In genomic region chr2:177254433-177255226, GRCh38 we compare ENCODE assay signal across 8 cellular contexts. TPM values are rescaled to one million over a fixed set of nuclear protein-coding genes. Genes with fewer than 3 reads are reported as not detected.
DNase-seq lines count a peak whose midpoint lies in the region; ATAC-seq and TF ChIP-seq lines count a peak whose summit lies in the region.

No MANE protein-coding gene starts in this region.

- peaks cover 89% of the 10 kb centered on the region for H3K4me1 ChIP-seq in psoas muscle

- peaks cover 49% of the 10 kb centered on the region; the same call in 1 of the 2 replicates for H4K20me1 ChIP-seq in SU-DHL-6 (ENCODE audit: low read depth, low read length)

- H3K9me3 Mint-ChIP-seq in activated T-cell treated with anti-CD3 and anti-CD28 coated beads, Interleukin-2, amount 50 U/mL, for 72 hours, result peaks cover 2 to 5% of the 10 kb centered on the region in 2 donors
- no peaks in the 10 kb centered on the region for H3K9me3 Mint-ChIP-seq in activated T-cell treated with anti-CD3 and anti-CD28 coated beads, Interleukin-2, amount 50 U/mL, for 4 hours

- H3K4me3 Mint-ChIP-seq in activated T-cell treated with anti-CD3 and anti-CD28 coated beads, Interleukin-2, amount 50 U/mL, for 72 hours, result peak overlapping the region in 1 of 2 donors; percentile 34
- no peak overlapping the region for H3K4me3 Mint-ChIP-seq in activated T-cell treated with anti-CD3 and anti-CD28 coated beads, Interleukin-2, amount 50 U/mL, for 4 hours

- H3K4me3 ChIP-seq in SU-DHL-6 (ENCODE audit: insufficient read depth, low read length, poor library complexity, severe bottlenecking) (no peak overlapping the region), fibroblast of villous mesenchyme (ENCODE audit: low read depth, low read length) (no peak overlapping the region), psoas muscle (peak overlapping the region; percentile 19)

- H3K27ac ChIP-seq in SU-DHL-6 (ENCODE audit: low read depth, low read length) (no peak overlapping the region), psoas muscle (peak overlapping the region; percentile 87)

- no peak overlapping the region for H3K4me2 ChIP-seq in SU-DHL-6 (ENCODE audit: low read depth, low read length, poor library complexity, severe bottlenecking)

- no peaks in the 10 kb centered on the region for H3K27me3 Mint-ChIP-seq in activated T-cell treated with anti-CD3 and anti-CD28 coated beads, Interleukin-2, amount 50 U/mL, for 72 hours (ENCODE audit: low read depth)
- no peaks in the 10 kb centered on the region for H3K27me3 Mint-ChIP-seq in activated T-cell treated with anti-CD3 and anti-CD28 coated beads, Interleukin-2, amount 50 U/mL, for 4 hours (ENCODE audit: low read depth)

- ATAC-seq in activated T-cell treated with anti-CD3 and anti-CD28 coated beads, Interleukin-2, amount 50 U/mL, for 72 hours (replicated peaks in 1 of 2), result no peak
- ATAC-seq in activated T-cell treated with anti-CD3 and anti-CD28 coated beads, Interleukin-2, amount 50 U/mL, for 4 hours, result no peak
- ATAC-seq in psoas muscle (peak in 3 of 4 donors; percentile 37 to 50 (median 38)), GM19463 (IDR thresholded peaks at IDR 0.05; ENCODE audit: unreplicated experiment) (no peak), HG03280 (IDR thresholded peaks at IDR 0.05; ENCODE audit: unreplicated experiment) (no peak)

- no peak overlapping the region for H2AFZ ChIP-seq in SU-DHL-6 (ENCODE audit: low read depth, low read length, severe bottlenecking)

- intact Hi-C loops in psoas muscle (cut with DNase I), result no loop called here

- H3K27ac Mint-ChIP-seq in activated T-cell treated with anti-CD3 and anti-CD28 coated beads, Interleukin-2, amount 50 U/mL, for 72 hours, result peak overlapping the region; percentile 80

- H3K9me2 ChIP-seq in SU-DHL-6 (replicated peaks; ENCODE audit: insufficient read depth, low read length), result no peaks in the 10 kb centered on the region

- H3K27me3 ChIP-seq in SU-DHL-6 (ENCODE audit: low read length) (no peaks in the 10 kb centered on the region), psoas muscle (ENCODE audit: insufficient read depth in 3 of 3, low read length in 2 of 3) (no peaks in the 10 kb centered on the region)

- H3K36me3 ChIP-seq in SU-DHL-6 (ENCODE audit: low read length), result peaks cover 3% of the 10 kb centered on the region; the same call in 1 of the 2 replicates
- H3K36me3 ChIP-seq in psoas muscle (ENCODE audit: insufficient read depth in 1 of 2, low read depth in 1 of 2), result peaks cover 0 to 6% of the 10 kb centered on the region in 2 donors

- peaks cover 100% of the 10 kb centered on the region for H3K79me2 ChIP-seq in SU-DHL-6 (ENCODE audit: insufficient read depth, low read length)

- peak in 1 of 2 donors; percentile 25 for DNase-seq in activated T-cell treated with anti-CD3 and anti-CD28 coated beads, Interleukin-2, amount 50 U/mL, for 72 hours
- no peak for DNase-seq in activated T-cell treated with anti-CD3 and anti-CD28 coated beads, Interleukin-2, amount 50 U/mL, for 4 hours
- DNase-seq in fibroblast of villous mesenchyme (ENCODE audit: low read depth), result no peak
- peak; percentile 44 to 66 for DNase-seq in psoas muscle
- DNase-seq in GM03348 (ENCODE audit: low spot score), result no peak

- H3K36me3 Mint-ChIP-seq in activated T-cell treated with anti-CD3 and anti-CD28 coated beads, Interleukin-2, amount 50 U/mL, for 72 hours (ENCODE audit: insufficient read depth in 2 of 2), result peaks cover 17 to 32% of the 10 kb centered on the region in 2 donors
- peaks cover 49% of the 10 kb centered on the region for H3K36me3 Mint-ChIP-seq in activated T-cell treated with anti-CD3 and anti-CD28 coated beads, Interleukin-2, amount 50 U/mL, for 4 hours (ENCODE audit: insufficient read depth)

- no peaks in the 10 kb centered on the region for H3F3A ChIP-seq in SU-DHL-6 (ENCODE audit: insufficient read depth)

- 57 to 63% (median 62%) methylated on average over 11 of the region's 11 CpGs for WGBS in psoas muscle, 3 donors

- no peaks in the 10 kb centered on the region for H3K9me3 ChIP-seq in SU-DHL-6 (ENCODE audit: insufficient read depth, low read length)
- H3K9me3 ChIP-seq in psoas muscle, result no peaks in the 10 kb centered on the region

- peaks cover 96% of the 10 kb centered on the region for H3K4me1 Mint-ChIP-seq in activated T-cell treated with anti-CD3 and anti-CD28 coated beads, Interleukin-2, amount 50 U/mL, for 72 hours (ENCODE audit: low read depth)
- H3K4me1 Mint-ChIP-seq in activated T-cell treated with anti-CD3 and anti-CD28 coated beads, Interleukin-2, amount 50 U/mL, for 4 hours (ENCODE audit: low read depth), result peaks cover 93% of the 10 kb centered on the region

- peak; percentile 44 for TF ChIP-seq CTCF in SU-DHL-6 (IDR thresholded peaks at IDR 0.05; ENCODE audit: insufficient read depth, low read length, poor library complexity, severe bottlenecking)
- TF ChIP-seq CTCF in fibroblast of villous mesenchyme (IDR thresholded peaks at IDR 0.05; ENCODE audit: insufficient read depth, low read depth, low read length), result peak; percentile 45
- peak; percentile 30 for TF ChIP-seq CTCF in psoas muscle (IDR thresholded peaks at IDR 0.05)

- no peak overlapping the region for H3K9ac ChIP-seq in SU-DHL-6 (ENCODE audit: low read length)

RNA-seq across cellular contexts. Expression of gene NFE2L2, which starts 9.9 kb away (rescaled TPM):
- total RNA-seq in activated T-cell treated with anti-CD3 and anti-CD28 coated beads, Interleukin-2, amount 50 U/mL, for 72 hours, result 10 to 100 TPM; 74.6 to 81.4 TPM
- 10 to 100 TPM; 58.5 to 62.4 (median 60.5) TPM for total RNA-seq in activated T-cell treated with anti-CD3 and anti-CD28 coated beads, Interleukin-2, amount 50 U/mL, for 4 hours
- total RNA-seq in fibroblast of villous mesenchyme (48.3 and 78.6 TPM in 2 replicates), psoas muscle (100 to 1,000 TPM in 1 of 4 donors, 10 to 100 TPM in 3; 42.4 to 127 (median 66.0) TPM)
- 10 to 100 TPM; 44.4 to 56.6 (median 51.5) TPM for polyA plus RNA-seq in psoas muscle

RNA-seq across cellular contexts. Expression of gene HNRNPA3, which starts 42.0 kb away (rescaled TPM):
- total RNA-seq in activated T-cell treated with anti-CD3 and anti-CD28 coated beads, Interleukin-2, amount 50 U/mL, for 72 hours, result 100 to 1,000 TPM; 140 to 148 TPM
- total RNA-seq in activated T-cell treated with anti-CD3 and anti-CD28 coated beads, Interleukin-2, amount 50 U/mL, for 4 hours, result 100 to 1,000 TPM; 292 to 332 (median 316) TPM
- total RNA-seq in fibroblast of villous mesenchyme (33.2 and 38.0 TPM in 2 replicates), psoas muscle (100 to 1,000 TPM in 1 of 4 donors, 10 to 100 TPM in 3; 72.8 to 125 (median 91.0) TPM)
- 100 to 1,000 TPM in 1 of 3 donors, 10 to 100 TPM in 2; 66.0 to 227 (median 81.8) TPM for polyA plus RNA-seq in psoas muscle

Comparison
In these comparisons a context has a peak if more than half of its experiments do, and no peak if none do; other contexts are left out.
1. ATAC-seq: peak in psoas muscle (3 of 4); none in activated T-cell treated with anti-CD3 and anti-CD28 coated beads, Interleukin-2, amount 50 U/mL, for 72 hours (0 of 2), activated T-cell treated with anti-CD3 and anti-CD28 coated beads, Interleukin-2, amount 50 U/mL, for 4 hours (0 of 2), GM19463 (single experiment) and HG03280 (single experiment).
2. DNase-seq: peak in psoas muscle (2 of 2); none in activated T-cell treated with anti-CD3 and anti-CD28 coated beads, Interleukin-2, amount 50 U/mL, for 4 hours (single experiment), fibroblast of villous mesenchyme (single experiment) and GM03348 (single experiment).
3. Peak in every context shown above with its lines, with median percentiles within 50 percentile points of each other: CTCF ChIP-seq.